ENCODE assay signal across 1 cellular context in genomic region chr6:14816106-14816864, GRCh38.
TF ChIP-seq lines count a peak whose summit lies in the region.

No MANE protein-coding gene starts in this region.

TF ChIP-seq in H1, 55 proteins besides CTCF, POLR2A, EP300 and RAD21 (continued from another document):
- TF ChIP-seq MAFK (IDR thresholded peaks at IDR 0.05; ENCODE audit: low read depth, low read length) (no peak), YY1 (IDR thresholded peaks at IDR 0.05; ENCODE audit: low read depth, low read length) (no peak)
